In the genomic region with DNA sequence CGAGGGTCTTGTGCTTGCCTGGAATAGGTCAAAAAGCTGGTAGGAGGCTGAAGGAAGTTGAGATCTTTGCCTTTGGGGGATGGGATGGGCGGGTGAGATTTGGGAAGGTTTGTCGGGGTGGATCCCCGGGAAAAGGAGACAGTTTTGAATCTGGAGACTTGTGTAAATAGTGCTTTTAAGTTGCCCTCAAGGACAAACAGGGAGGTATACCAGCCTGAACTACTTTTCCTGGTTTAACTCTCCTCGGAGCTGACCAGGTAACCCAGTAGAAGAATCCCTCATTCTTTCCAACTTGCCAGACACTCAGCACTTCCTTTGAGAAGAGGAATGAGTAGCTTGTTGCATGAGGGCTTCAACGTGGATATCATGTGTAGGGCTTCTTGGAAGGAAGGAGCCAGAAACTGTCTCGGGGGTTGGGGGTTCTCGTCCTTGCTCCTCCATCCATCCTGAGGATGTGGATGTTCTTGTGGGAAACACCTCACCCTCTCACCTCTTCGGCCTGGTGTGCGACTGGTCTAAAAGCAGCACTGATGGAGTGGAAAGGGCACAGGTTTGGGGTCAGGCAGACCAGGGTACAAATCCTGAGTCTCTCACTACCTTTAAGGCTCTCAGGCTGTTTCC, we compare ENCODE assay signal across 9 cellular contexts. TPM values are rescaled to one million over a fixed set of nuclear protein-coding genes. Genes with fewer than 3 reads are reported as not detected.
A peak's percentile ranks its signal among the peaks of the same experiment; 100 is the strongest.
DNase-seq lines count a peak whose midpoint lies in the region; ATAC-seq and TF ChIP-seq lines count a peak whose summit lies in the region.
"Had no signal": no experiment of that assay in that cellular context is flagged by ENCODE, and none has a peak within 500 bp of the region (broad histone marks: within the 10 kb centered on the region; RNA-seq: fewer than 3 reads in every experiment).

No MANE protein-coding gene starts in this region.

- no peaks in the 10 kb centered on the region for H3K9me3 ChIP-seq in CD4-positive, CD25-positive, alpha-beta regulatory T cell (ENCODE audit: control insufficient read depth in 2 of 2, low read length in 2 of 2)
- H3K9me3 ChIP-seq in OCI-LY1 (ENCODE audit: low read length) (no peaks in the 10 kb centered on the region), neuron (ENCODE audit: low read length) (no peaks in the 10 kb centered on the region)

- no peaks in the 10 kb centered on the region for H3F3A ChIP-seq in OCI-LY1 (ENCODE audit: insufficient read depth, low read length)

- H3K9me2 ChIP-seq in OCI-LY1 (ENCODE audit: low read depth, low read length): no peaks in the 10 kb centered on the region

- TF ChIP-seq CTCF in OCI-LY1 (IDR thresholded peaks at IDR 0.05; ENCODE audit: low read length) (no peak), epithelial cell of esophagus (IDR thresholded peaks at IDR 0.05; ENCODE audit: insufficient read depth, low read depth, low read length, missing control alignments) (no peak)

- no peaks in the 10 kb centered on the region for H4K20me1 ChIP-seq in OCI-LY1 (ENCODE audit: insufficient read depth, low read length)

- peak overlapping the region in 3 of 4 donors; percentile 19 to 67 (median 52) for H3K4me3 Mint-ChIP-seq in CD4-positive, CD25-positive, alpha-beta regulatory T cell

- no peaks in the 10 kb centered on the region for H3K36me3 ChIP-seq in CD4-positive, CD25-positive, alpha-beta regulatory T cell (ENCODE audit: control insufficient read depth, insufficient read depth, low read length)
- H3K36me3 ChIP-seq in OCI-LY1 (ENCODE audit: insufficient read depth, low read length) (0 out of 2 replicates have a peak, but pooled peaks cover 2% of the 10 kb centered on the region), neuron (ENCODE audit: insufficient read depth, low read length) (no peaks in the 10 kb centered on the region)

- H3K36me3 Mint-ChIP-seq in CD4-positive, CD25-positive, alpha-beta regulatory T cell: no peaks in the 10 kb centered on the region

- H3K79me2 ChIP-seq in OCI-LY1 (ENCODE audit: insufficient read depth, low read length): no peaks in the 10 kb centered on the region

- H3K4me3 ChIP-seq in CD4-positive, CD25-positive, alpha-beta regulatory T cell (ENCODE audit: low read depth, low read length): no peak overlapping the region
- peak overlapping the region; percentile 73 for H3K4me3 ChIP-seq in OCI-LY1 (ENCODE audit: low read depth, low read length, poor library complexity, severe bottlenecking)
- H3K4me3 ChIP-seq in epithelial cell of esophagus (ENCODE audit: low read length): no peak overlapping the region
- peak overlapping the region; percentile 91 for H3K4me3 ChIP-seq in neuron (ENCODE audit: low read length)

- peaks cover 0 to 16% (median 8%) of the 10 kb centered on the region in 4 donors for H3K4me1 Mint-ChIP-seq in CD4-positive, CD25-positive, alpha-beta regulatory T cell

- H3K4me1 ChIP-seq in CD4-positive, CD25-positive, alpha-beta regulatory T cell (ENCODE audit: control insufficient read depth, insufficient read depth, low read length, poor library complexity, severe bottlenecking): peaks cover 13% of the 10 kb centered on the region
- H3K4me1 ChIP-seq in OCI-LY1 (ENCODE audit: insufficient read depth, low read length, severe bottlenecking) (peaks cover 29% of the 10 kb centered on the region), neuron (ENCODE audit: insufficient read depth, low read length) (peaks cover 35% of the 10 kb centered on the region)

- H3K27me3 Mint-ChIP-seq in CD4-positive, CD25-positive, alpha-beta regulatory T cell: peaks cover 49% of the 10 kb centered on the region

- no peak overlapping the region; the same call in 1 of the 2 replicates for H3K9ac ChIP-seq in OCI-LY1 (ENCODE audit: low read length)

- H3K27ac ChIP-seq in CD4-positive, CD25-positive, alpha-beta regulatory T cell (ENCODE audit: insufficient read depth, low read length, poor library complexity, severe bottlenecking): no peak overlapping the region
- H3K27ac ChIP-seq in OCI-LY1 (ENCODE audit: low read depth, low read length, poor library complexity, severe bottlenecking): no peak overlapping the region

- no peak overlapping the region for H3K27ac Mint-ChIP-seq in CD4-positive, CD25-positive, alpha-beta regulatory T cell

- H3K27me3 ChIP-seq in CD4-positive, CD25-positive, alpha-beta regulatory T cell (ENCODE audit: control insufficient read depth, insufficient read depth, low read length): peaks cover 26% of the 10 kb centered on the region
- H3K27me3 ChIP-seq in OCI-LY1 (ENCODE audit: insufficient read depth, low read length): no peaks in the 10 kb centered on the region
- no peaks in the 10 kb centered on the region for H3K27me3 ChIP-seq in neuron (ENCODE audit: insufficient read depth, low read length)

- peaks cover 0 to 1% (median 0%) of the 10 kb centered on the region in 7 donors for H3K9me3 Mint-ChIP-seq in CD4-positive, CD25-positive, alpha-beta regulatory T cell

- H2AFZ ChIP-seq in OCI-LY1 (ENCODE audit: low read length) (no peak overlapping the region), neuron (ENCODE audit: low read depth, low read length) (no peak overlapping the region)

- ATAC-seq in CD4-positive, CD25-positive, alpha-beta regulatory T cell (ENCODE audit: low read depth in 2 of 2): no peak
- ATAC-seq in HG02970 (IDR thresholded peaks at IDR 0.05; ENCODE audit: low FRiP score, unreplicated experiment) (no peak), GM18861 (IDR thresholded peaks at IDR 0.05; ENCODE audit: unreplicated experiment) (no peak)

- H3K4me2 ChIP-seq in OCI-LY1 (ENCODE audit: low read length): peak overlapping the region; percentile 81

- DNase-seq in CD4-positive, CD25-positive, alpha-beta regulatory T cell: no peak
- DNase-seq in epithelial cell of esophagus (ENCODE audit: low read depth) (peak; percentile 5), GM03348 (ENCODE audit: low spot score) (no peak), dedifferentiated amniotic fluid mesenchymal stem cell (ENCODE audit: extremely low spot score) (no peak)
- DNase-seq: SIG-M5 had no signal

RNA-seq across cellular contexts. Expression of a gene that starts 1.9 kb away (rescaled TPM):
- total RNA-seq in CD4-positive, CD25-positive, alpha-beta regulatory T cell: not detected
- polyA plus RNA-seq in CD4-positive, CD25-positive, alpha-beta regulatory T cell: not detected

Comparison
In these comparisons a context has a peak if more than half of its experiments do, and no peak if none do; other contexts are left out.
1. H3K4me3 ChIP-seq: peak in OCI-LY1 (single experiment) and neuron (single experiment); none in CD4-positive, CD25-positive, alpha-beta regulatory T cell (single experiment) and epithelial cell of esophagus (single experiment).